In the genomic region with DNA sequence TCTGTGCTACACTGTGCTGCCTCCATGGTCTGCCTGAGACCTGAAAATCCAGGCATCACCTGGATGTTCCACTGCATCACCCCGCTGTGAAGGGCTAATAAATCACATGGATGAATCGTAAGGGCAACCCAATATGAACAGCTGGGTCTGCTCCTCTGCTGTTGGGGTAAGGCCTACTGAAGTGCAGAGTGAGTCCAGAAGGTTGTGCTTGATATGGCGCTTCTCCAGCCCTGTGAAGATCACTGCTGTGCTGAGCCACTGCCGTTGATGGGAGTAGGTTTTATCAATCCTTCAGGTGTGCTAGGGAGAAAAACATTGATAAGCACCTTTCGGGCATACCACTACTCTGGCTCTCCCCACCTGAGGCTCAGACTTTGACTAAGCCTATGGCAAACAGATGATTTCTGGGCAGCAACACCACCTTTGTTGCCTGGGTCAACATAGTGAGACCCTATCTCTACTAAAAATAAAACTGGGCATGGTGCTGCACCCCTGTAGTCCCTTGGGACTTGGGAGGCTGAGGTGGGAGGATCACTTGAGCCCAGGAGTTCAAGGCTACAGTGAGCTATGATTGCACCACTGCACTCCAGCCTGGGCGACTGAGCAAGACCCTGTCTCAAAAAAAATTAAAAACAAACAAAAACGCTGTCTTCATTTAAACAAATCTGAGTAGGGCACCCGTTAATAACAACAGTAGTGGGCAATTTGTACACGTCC, we compare ENCODE assay signal across 2 cellular contexts.
TF ChIP-seq lines count a peak whose summit lies in the region.

No MANE protein-coding gene starts in this region.

TF ChIP-seq in WTC11, 78 proteins besides CTCF, POLR2A, EP300 and RAD21:
- TF ChIP-seq ZNF671 (CRISPR knock-in tag; IDR thresholded peaks at IDR 0.05) (no peak), ZNF121 (CRISPR knock-in tag; IDR thresholded peaks at IDR 0.05) (0 out of 2 replicates have a peak, but pooled peaks have one; percentile 36)

TF ChIP-seq in endothelial cell of umbilical vein, 7 proteins besides CTCF, POLR2A, EP300 and RAD21:
- TF ChIP-seq GATA2 (IDR thresholded peaks at IDR 0.05; ENCODE audit: insufficient read depth, insufficient read length, low read depth, low read length) = no peak
- no peak for TF ChIP-seq FOS (IDR thresholded peaks at IDR 0.05; ENCODE audit: borderline replicate concordance, insufficient read depth, low read length)
- TF ChIP-seq MYC (IDR thresholded peaks at IDR 0.05; ENCODE audit: low read depth, low read length) = no peak
- TF ChIP-seq POLR2AphosphoS5 (IDR thresholded peaks at IDR 0.05; ENCODE audit: insufficient read depth, low read depth, low read length) = no peak
- TF ChIP-seq, protein P1, sequence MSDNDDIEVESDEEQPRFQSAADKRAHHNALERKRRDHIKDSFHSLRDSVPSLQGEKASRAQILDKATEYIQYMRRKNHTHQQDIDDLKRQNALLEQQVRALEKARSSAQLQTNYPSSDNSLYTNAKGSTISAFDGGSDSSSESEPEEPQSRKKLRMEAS (IDR thresholded peaks at IDR 0.05; ENCODE audit: insufficient read depth, insufficient read length) = no peak
